In the genomic region with DNA sequence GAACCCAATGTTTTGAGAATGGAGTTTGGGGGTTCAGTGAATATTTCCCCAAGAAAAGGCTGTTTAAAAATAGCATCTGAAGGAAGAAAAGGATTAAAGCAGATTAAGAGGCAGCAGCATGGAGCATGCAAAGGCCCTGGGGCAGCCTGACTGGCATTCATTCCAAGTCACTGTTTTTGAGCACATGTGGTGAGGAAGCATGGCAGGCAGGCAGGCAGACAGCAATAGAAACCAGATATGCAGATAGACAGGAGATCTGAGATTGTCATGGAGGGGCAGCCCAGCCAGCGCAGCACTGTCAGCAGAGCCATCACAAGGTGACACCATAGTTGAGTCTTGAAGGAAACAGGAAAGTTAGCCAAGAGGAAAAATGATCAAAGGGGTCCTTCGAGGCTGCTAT, we compare ENCODE assay signal across 14 cellular contexts. TPM values are rescaled to one million over a fixed set of nuclear protein-coding genes. Genes with fewer than 3 reads are reported as not detected.
"Had no signal": no experiment of that assay in that cellular context is flagged by ENCODE, and none has a peak within 500 bp of the region (broad histone marks: within the 10 kb centered on the region; RNA-seq: fewer than 3 reads in every experiment).

No MANE protein-coding gene starts in this region.

- H3K4me1 Mint-ChIP-seq: activated CD8-positive, alpha-beta memory T cell treated with anti-CD3 and anti-CD28 coated beads, Interleukin-2, amount 10 ng/mL, durations not matched to agents 7 days and 5 days had no signal

- H3K4me3 ChIP-seq: upper lobe of right lung had no signal

- H3K9me3 Mint-ChIP-seq: activated T-cell treated with anti-CD3 and anti-CD28 coated beads, Interleukin-2, amount 50 U/mL, for 4 hours; mesothelial cell of epicardium; naive B cell; T-helper 2 cell treated with Interferon-gamma antibody and Interleukin-4, amounts not matched to agents 5 μg/mL and 100 μg/mL, for 36 hours had no signal

- H3K36me3 Mint-ChIP-seq: activated CD8-positive, alpha-beta memory T cell treated with anti-CD3 and anti-CD28 coated beads, Interleukin-2, amount 10 ng/mL, durations not matched to agents 7 days and 5 days; activated naive CD8-positive, alpha-beta T cell; mesothelial cell of epicardium; naive B cell had no signal

- H3K27ac Mint-ChIP-seq: activated CD8-positive, alpha-beta memory T cell treated with anti-CD3 and anti-CD28 coated beads, Interleukin-2, amount 10 ng/mL, durations not matched to agents 7 days and 5 days; activated naive CD8-positive, alpha-beta T cell; mesothelial cell of epicardium; T-helper 2 cell treated with Interferon-gamma antibody and Interleukin-4, amounts not matched to agents 5 μg/mL and 100 μg/mL, for 36 hours had no signal

- ATAC-seq: activated CD8-positive, alpha-beta memory T cell treated with anti-CD3 and anti-CD28 coated beads, Interleukin-2, amount 10 ng/mL, durations not matched to agents 7 days and 5 days; activated T-cell treated with anti-CD3 and anti-CD28 coated beads, Interleukin-2, amount 50 U/mL, for 4 hours; esophagus mucosa had no signal

- H3K9me3 ChIP-seq: upper lobe of right lung had no signal

- DNase-seq: activated CD4-positive, alpha-beta T cell treated with anti-CD3 and anti-CD28 coated beads, Interleukin-2, amount 50 U/mL, for 4 hours; activated CD4-positive, CD25-positive, alpha-beta regulatory T cell treated with anti-CD3 and anti-CD28 coated beads, Interleukin-2, amount 50 U/mL, for 72 hours; activated CD8-positive, alpha-beta memory T cell treated with anti-CD3 and anti-CD28 coated beads, Interleukin-2, amount 10 ng/mL, durations not matched to agents 7 days and 5 days; activated gamma-delta T cell; activated T-cell treated with anti-CD3 and anti-CD28 coated beads, Interleukin-2, amount 50 U/mL, for 4 hours; naive B cell; stimulated activated CD4-positive, alpha-beta T cell treated with anti-CD3 and anti-CD28 coated beads, Interleukin-2, amount 100 ng/mL, for 24 hours; stimulated activated naive CD4-positive, alpha-beta T cell treated with Interleukin-2 at 50 U/mL for 16 hours; SW 1271; upper lobe of right lung had no signal

- H3K4me3 Mint-ChIP-seq: activated CD8-positive, alpha-beta memory T cell treated with anti-CD3 and anti-CD28 coated beads, Interleukin-2, amount 10 ng/mL, durations not matched to agents 7 days and 5 days; activated naive CD8-positive, alpha-beta T cell; activated T-cell treated with anti-CD3 and anti-CD28 coated beads, Interleukin-2, amount 50 U/mL, for 4 hours; mesothelial cell of epicardium; naive B cell; T-helper 2 cell treated with Interferon-gamma antibody and Interleukin-4, amounts not matched to agents 5 μg/mL and 100 μg/mL, for 36 hours had no signal

- H3K27ac ChIP-seq: upper lobe of right lung had no signal

RNA-seq across cellular contexts. Expression of a gene that starts 37.8 kb away (rescaled TPM):
- total RNA-seq: activated CD8-positive, alpha-beta memory T cell treated with anti-CD3 and anti-CD28 coated beads, Interleukin-2, amount 10 ng/mL, durations not matched to agents 7 days and 5 days had no signal
